23 cellular contexts compared by ENCODE assay signal in genomic region chr16:13708361-13708760, GRCh38.
"Had no signal": no experiment of that assay in that cellular context is flagged by ENCODE, and none has a peak within 500 bp of the region (broad histone marks: within the 10 kb centered on the region; RNA-seq: fewer than 3 reads in every experiment).

No MANE protein-coding gene starts in this region.

- FAIRE-seq: frontal cortex, small intestine had no signal

- H3K4me3 ChIP-seq: ascending aorta, breast epithelium, psoas muscle, stomach, upper lobe of right lung had no signal

- DNase-seq: activated CD4-positive, alpha-beta T cell treated with anti-CD3 and anti-CD28 coated beads, Interleukin-2, amount 50 U/mL, for 1 hour; activated CD4-positive, CD25-positive, alpha-beta regulatory T cell treated with anti-CD3 and anti-CD28 coated beads, Interleukin-2, amount 50 U/mL, for 72 hours; activated CD8-positive, alpha-beta memory T cell treated with anti-CD3 and anti-CD28 coated beads for 24 hours; activated CD8-positive, alpha-beta memory T cell treated with anti-CD3 and anti-CD28 coated beads, Interleukin-2, amount 50 U/mL, for 48 hours; activated gamma-delta T cell; cerebellar nuclear complex; cortex of kidney; hypothalamus; immature natural killer cell; mesenchymal stem cell; naive thymus-derived CD4-positive, alpha-beta T cell; psoas muscle; right cardiac atrium; small intestine; stimulated activated CD4-positive, alpha-beta T cell treated with anti-CD3 and anti-CD28 coated beads, Interleukin-4, amount 100 ng/mL, for 1 hour; stomach; T-cell; T-helper 9 cell; upper lobe of right lung had no signal

- H3K4me1 Mint-ChIP-seq: activated naive CD4-positive, alpha-beta T cell treated with anti-CD3 and anti-CD28 coated beads, Interleukin-2, amount 50 U/mL, for 24 hours; immature natural killer cell; naive thymus-derived CD4-positive, alpha-beta T cell; T-cell had no signal

- H3K27ac ChIP-seq: ascending aorta, breast epithelium, psoas muscle, stomach, upper lobe of right lung had no signal

- H3K9me3 ChIP-seq: ascending aorta had no signal

- H3K27me3 ChIP-seq: ascending aorta, breast epithelium, stomach, upper lobe of right lung had no signal

- H3K27me3 Mint-ChIP-seq: activated naive CD4-positive, alpha-beta T cell treated with anti-CD3 and anti-CD28 coated beads, Interleukin-2, amount 50 U/mL, for 24 hours had no signal

- H3K4me1 ChIP-seq: ascending aorta, breast epithelium, psoas muscle, stomach, upper lobe of right lung had no signal

- H3K27ac Mint-ChIP-seq: activated naive CD4-positive, alpha-beta T cell treated with anti-CD3 and anti-CD28 coated beads, Interleukin-2, amount 50 U/mL, for 24 hours; immature natural killer cell; naive thymus-derived CD4-positive, alpha-beta T cell; T-cell had no signal

- H3K36me3 ChIP-seq: ascending aorta, breast epithelium, stomach, upper lobe of right lung had no signal

- H3K36me3 Mint-ChIP-seq: immature natural killer cell, T-cell had no signal

- H3K4me3 Mint-ChIP-seq: activated naive CD4-positive, alpha-beta T cell treated with anti-CD3 and anti-CD28 coated beads, Interleukin-2, amount 50 U/mL, for 24 hours; immature natural killer cell; naive thymus-derived CD4-positive, alpha-beta T cell; T-cell had no signal
